In genomic region chr3:187044206-187044605, GRCh38 we compare ENCODE assay signal across 1 cellular context.
TF ChIP-seq lines count a peak whose summit lies in the region.

No MANE protein-coding gene starts in this region.

TF ChIP-seq in WTC11, 78 proteins besides CTCF, POLR2A, EP300 and RAD21 (continued from another document):
- TF ChIP-seq, protein P1, sequence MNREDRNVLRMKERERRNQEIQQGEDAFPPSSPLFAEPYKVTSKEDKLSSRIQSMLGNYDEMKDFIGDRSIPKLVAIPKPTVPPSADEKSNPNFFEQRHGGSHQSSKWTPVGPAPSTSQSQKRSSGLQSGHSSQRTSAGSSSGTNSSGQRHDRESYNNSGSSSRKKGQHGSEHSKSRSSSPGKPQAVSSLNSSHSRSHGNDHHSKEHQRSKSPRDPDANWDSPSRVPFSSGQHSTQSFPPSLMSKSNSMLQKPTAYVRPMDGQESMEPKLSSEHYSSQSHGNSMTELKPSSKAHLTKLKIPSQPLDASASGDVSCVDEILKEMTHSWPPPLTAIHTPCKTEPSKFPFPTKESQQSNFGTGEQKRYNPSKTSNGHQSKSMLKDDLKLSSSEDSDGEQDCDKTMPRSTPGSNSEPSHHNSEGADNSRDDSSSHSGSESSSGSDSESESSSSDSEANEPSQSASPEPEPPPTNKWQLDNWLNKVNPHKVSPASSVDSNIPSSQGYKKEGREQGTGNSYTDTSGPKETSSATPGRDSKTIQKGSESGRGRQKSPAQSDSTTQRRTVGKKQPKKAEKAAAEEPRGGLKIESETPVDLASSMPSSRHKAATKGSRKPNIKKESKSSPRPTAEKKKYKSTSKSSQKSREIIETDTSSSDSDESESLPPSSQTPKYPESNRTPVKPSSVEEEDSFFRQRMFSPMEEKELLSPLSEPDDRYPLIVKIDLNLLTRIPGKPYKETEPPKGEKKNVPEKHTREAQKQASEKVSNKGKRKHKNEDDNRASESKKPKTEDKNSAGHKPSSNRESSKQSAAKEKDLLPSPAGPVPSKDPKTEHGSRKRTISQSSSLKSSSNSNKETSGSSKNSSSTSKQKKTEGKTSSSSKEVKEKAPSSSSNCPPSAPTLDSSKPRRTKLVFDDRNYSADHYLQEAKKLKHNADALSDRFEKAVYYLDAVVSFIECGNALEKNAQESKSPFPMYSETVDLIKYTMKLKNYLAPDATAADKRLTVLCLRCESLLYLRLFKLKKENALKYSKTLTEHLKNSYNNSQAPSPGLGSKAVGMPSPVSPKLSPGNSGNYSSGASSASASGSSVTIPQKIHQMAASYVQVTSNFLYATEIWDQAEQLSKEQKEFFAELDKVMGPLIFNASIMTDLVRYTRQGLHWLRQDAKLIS (CRISPR knock-in tag; IDR thresholded peaks at IDR 0.05; ENCODE audit: borderline replicate concordance) = no peak
